In genomic region chr9:93792358-93792757, GRCh38 we compare ENCODE assay signal across 8 cellular contexts.
"Had no signal": no experiment of that assay in that cellular context is flagged by ENCODE, and none has a peak within 500 bp of the region (broad histone marks: within the 10 kb centered on the region; RNA-seq: fewer than 3 reads in every experiment).

No MANE protein-coding gene starts in this region.

- H3K9ac ChIP-seq: GM23248, KMS-11 had no signal

- H2AFZ ChIP-seq: GM23248 had no signal

- H3K4me2 ChIP-seq: KMS-11 had no signal

- FAIRE-seq: HTR-8/SVneo had no signal

- H3K4me3 ChIP-seq: GM23248 had no signal

- H3K27ac ChIP-seq: GM23248, KMS-11 had no signal

- DNase-seq: GM23248, GOT3, H9, HCEC 1CT, Karpas-422, KBM-7 had no signal
